13 cellular contexts compared by ENCODE assay signal in genomic region chr18:45291616-45292612, GRCh38.
DNase-seq lines count a peak whose midpoint lies in the region; ATAC-seq and TF ChIP-seq lines count a peak whose summit lies in the region.
"Had no signal": no experiment of that assay in that cellular context is flagged by ENCODE, and none has a peak within 500 bp of the region (broad histone marks: within the 10 kb centered on the region; RNA-seq: fewer than 3 reads in every experiment).

No MANE protein-coding gene starts in this region.

- ATAC-seq in HG02763 (IDR thresholded peaks at IDR 0.05; ENCODE audit: unreplicated experiment) = no peak
- ATAC-seq: A549, natural killer cell had no signal

- H3K27me3 ChIP-seq in SJCRH30 (no peaks in the 10 kb centered on the region), skeletal muscle satellite cell (ENCODE audit: control insufficient read depth, insufficient read depth, low read length) (peaks cover 10% of the 10 kb centered on the region), vagina (no peaks in the 10 kb centered on the region)

- no peak overlapping the region for H3K4me3 ChIP-seq in SJCRH30
- no peak overlapping the region for H3K4me3 ChIP-seq in fibroblast of the aortic adventitia (ENCODE audit: low read depth, low read length)
- no peak overlapping the region for H3K4me3 ChIP-seq in skeletal muscle satellite cell (ENCODE audit: low read length)
- no peak overlapping the region for H3K4me3 ChIP-seq in vagina
- H3K4me3 ChIP-seq: A549 had no signal

- H3K4me1 ChIP-seq in SJCRH30 (no peaks in the 10 kb centered on the region), skeletal muscle satellite cell (ENCODE audit: control insufficient read depth, insufficient read depth, low read length) (peaks cover 9% of the 10 kb centered on the region), vagina (no peaks in the 10 kb centered on the region)
- H3K4me1 ChIP-seq: A549 had no signal

- no peaks in the 10 kb centered on the region for H3K36me3 Mint-ChIP-seq in endothelial cell (ENCODE audit: low read depth, unreplicated experiment)
- H3K36me3 Mint-ChIP-seq: natural killer cell had no signal

- DNase-seq in NCI-H2081 (lab: John Stamatoyannopoulos, UW) (peak; percentile 0 to 37), NCI-H2081 treated with DMSO at 0.1 percent for 48 hours (lab: John Stamatoyannopoulos, UW) (no peak), SJCRH30 (peak; percentile 7 to 26), fibroblast of the aortic adventitia (ENCODE audit: low read depth) (peak; percentile 4), endothelial cell (ENCODE audit: low spot score) (no peak), vagina (ENCODE audit: extremely low spot score in 2 of 2) (no peak)
- DNase-seq: activated CD4-positive, alpha-beta T cell treated with anti-CD3 and anti-CD28 coated beads for 1 hour; HCEC 1CT; natural killer cell; stimulated activated CD4-positive, alpha-beta T cell treated with anti-CD3 and anti-CD28 coated beads, Interleukin-2, amount 100 ng/mL, for 24 hours had no signal

- H3K9me3 ChIP-seq in SJCRH30 (replicated peaks) = no peaks in the 10 kb centered on the region
- no peaks in the 10 kb centered on the region for H3K9me3 ChIP-seq in skeletal muscle satellite cell (replicated peaks; ENCODE audit: low read length)
- no peaks in the 10 kb centered on the region for H3K9me3 ChIP-seq in vagina
- H3K9me3 ChIP-seq: A549 had no signal

- no peaks in the 10 kb centered on the region for H3K9me3 Mint-ChIP-seq in endothelial cell (ENCODE audit: unreplicated experiment)
- H3K9me3 Mint-ChIP-seq: natural killer cell had no signal

- H3K9ac ChIP-seq in skeletal muscle satellite cell (ENCODE audit: low read depth, low read length) = no peak overlapping the region

- intact Hi-C loops in vagina (cut with DNase I) = no loop called here

- H3K4me1 Mint-ChIP-seq in endothelial cell (ENCODE audit: unreplicated experiment) = no peaks in the 10 kb centered on the region
- H3K4me1 Mint-ChIP-seq: natural killer cell had no signal

- H3K27ac ChIP-seq in SJCRH30 (no peak overlapping the region), vagina (no peak overlapping the region)
- H3K27ac ChIP-seq: A549 had no signal

- H3K4me2 ChIP-seq in skeletal muscle satellite cell (ENCODE audit: low read length) = peak overlapping the region; percentile 48
- H3K4me2 ChIP-seq: A549 had no signal

- H3K36me3 ChIP-seq in SJCRH30 = no peaks in the 10 kb centered on the region
- H3K36me3 ChIP-seq in skeletal muscle satellite cell (ENCODE audit: insufficient read depth, low read length) = no peaks in the 10 kb centered on the region
- no peaks in the 10 kb centered on the region for H3K36me3 ChIP-seq in vagina

- TF ChIP-seq POLR2A in vagina (IDR thresholded peaks at IDR 0.05) = no peak

- no peak overlapping the region for H3K4me3 Mint-ChIP-seq in endothelial cell (ENCODE audit: unreplicated experiment)
- H3K4me3 Mint-ChIP-seq: natural killer cell had no signal

- H3K27me3 Mint-ChIP-seq in endothelial cell (ENCODE audit: unreplicated experiment) = no peaks in the 10 kb centered on the region

- H3K27ac Mint-ChIP-seq in endothelial cell (ENCODE audit: unreplicated experiment) = no peak overlapping the region
- H3K27ac Mint-ChIP-seq: natural killer cell had no signal

- no peak for TF ChIP-seq CTCF in fibroblast of the aortic adventitia (IDR thresholded peaks at IDR 0.05; ENCODE audit: insufficient read depth, low read length)
- TF ChIP-seq CTCF in endothelial cell (IDR thresholded peaks at IDR 0.05; ENCODE audit: unreplicated experiment) = no peak
- TF ChIP-seq CTCF in vagina (IDR thresholded peaks at IDR 0.05) = no peak

Comparison
In these comparisons a context has a peak if more than half of its experiments do, and no peak if none do; other contexts are left out.
1. DNase-seq: peak in NCI-H2081 (2 of 2), SJCRH30 (2 of 2) and fibroblast of the aortic adventitia (single experiment); none in NCI-H2081 treated with DMSO at 0.1 percent for 48 hours (single experiment), endothelial cell (single experiment) and vagina (0 of 2).